In genomic region chr6:164303092-164304007, GRCh38 we compare ENCODE assay signal across 19 cellular contexts.
A peak's percentile ranks its signal among the peaks of the same experiment; 100 is the strongest.
DNase-seq lines count a peak whose midpoint lies in the region; ATAC-seq, FAIRE-seq and TF ChIP-seq lines count a peak whose summit lies in the region.
"Had no signal": no experiment of that assay in that cellular context is flagged by ENCODE, and none has a peak within 500 bp of the region (broad histone marks: within the 10 kb centered on the region; RNA-seq: fewer than 3 reads in every experiment).

No MANE protein-coding gene starts in this region.

- BruUV-seq in GM12878 (replicated peaks; lab: Mats Ljungman, UMichigan) = no TSS peak

- H3K27me3 ChIP-seq in GM12878 (replicated peaks in 1 of 2; ENCODE audit: control insufficient read depth in 2 of 2, insufficient read depth in 2 of 2, low read length in 1 of 2) = no peaks in the 10 kb centered on the region
- H3K27me3 ChIP-seq in heart right ventricle = no peaks in the 10 kb centered on the region
- H3K27me3 ChIP-seq: esophagus muscularis mucosa had no signal

- H3K79me2 ChIP-seq in GM12878 (ENCODE audit: control insufficient read depth, insufficient read depth, low read length) = no peaks in the 10 kb centered on the region
- H3K79me2 ChIP-seq: parathyroid adenoma had no signal

- no peaks in the 10 kb centered on the region for H4K20me1 ChIP-seq in GM12878 (ENCODE audit: control insufficient read depth, insufficient read depth)

- H3K4me2 ChIP-seq in GM12878 (ENCODE audit: control insufficient read depth, insufficient read depth) = no peak overlapping the region

- H3K36me3 ChIP-seq in GM12878 (ENCODE audit: control insufficient read depth in 2 of 2, insufficient read depth in 2 of 2, low read length in 1 of 2) (no peaks in the 10 kb centered on the region), heart right ventricle (no peaks in the 10 kb centered on the region)
- H3K36me3 ChIP-seq: esophagus muscularis mucosa had no signal

- intact Hi-C loops in GM12878 (cut with micrococcal nuclease; ENCODE audit: unreplicated experiment) = no loop called here
- intact Hi-C loops in heart right ventricle (cut with DNase I) = no loop called here

- no peak for TF ChIP-seq CTCF in GM12878 (IDR thresholded peaks at IDR 0.05 in 2 of 3, conservative IDR thresholded peaks at IDR 0.05 in 1 of 3; ENCODE audit: control insufficient read depth in 2 of 3, extremely low read depth in 1 of 3, insufficient read depth in 1 of 3, low read depth in 3 of 3, low read length in 3 of 3)
- no peak for TF ChIP-seq CTCF in heart right ventricle (IDR thresholded peaks at IDR 0.05)

- H3K9ac ChIP-seq in GM12878 (ENCODE audit: control insufficient read depth, insufficient read depth, low read length) = no peak overlapping the region
- H3K9ac ChIP-seq: parathyroid adenoma had no signal

- H3K4me1 ChIP-seq in GM12878 (ENCODE audit: control insufficient read depth, insufficient read depth, low read length) (no peaks in the 10 kb centered on the region), heart right ventricle (peaks cover 0 to 19% (median 0%) of the 10 kb centered on the region in 9 donors)
- H3K4me1 ChIP-seq: parathyroid adenoma had no signal

- DNase-seq in GM12878 (ENCODE audit: low read depth, low spot score) (no peak), heart right ventricle (peak; percentile 40 to 74), renal cortical epithelial cell (ENCODE audit: low read depth) (peak; percentile 4), CD1c-positive myeloid dendritic cell (ENCODE audit: extremely low spot score) (no peak), HEK293T (ENCODE audit: extremely low spot score) (no peak)
- DNase-seq: activated naive CD8-positive, alpha-beta T cell treated with anti-CD3 and anti-CD28 coated beads for 36 hours; AML-193; DMS53; midbrain; stimulated activated CD8-positive, alpha-beta memory T cell treated with anti-CD3 and anti-CD28 coated beads, Interleukin-4, amount 100 ng/mL, for 48 hours; trophoblast cell had no signal

- ATAC-seq in HG02852 (IDR thresholded peaks at IDR 0.05; ENCODE audit: unreplicated experiment) = peak; percentile 52
- ATAC-seq in GM12878 = peak; percentile 52
- peak; percentile 85 to 94 (median 91) for ATAC-seq in heart right ventricle
- no peak for ATAC-seq in HG03139 (IDR thresholded peaks at IDR 0.05; ENCODE audit: unreplicated experiment)
- no peak for ATAC-seq in GM21723 (IDR thresholded peaks at IDR 0.05; ENCODE audit: unreplicated experiment)
- ATAC-seq: activated CD4-positive, CD25-positive, alpha-beta regulatory T cell treated with anti-CD3 and anti-CD28 coated beads, Interleukin-2, amount 50 U/mL, for 24 hours; HepG2 had no signal

- POLR2A ChIA-PET in GM12878 (lab: Charles Lee) = no interaction called here
- POLR2A ChIA-PET in HEK293T (lab: Yijun Ruan, JAX) = no interaction called here

- RAD21 ChIA-PET in GM12878 (lab: Charles Lee; ENCODE audit: unreplicated experiment) = no interaction called here

- in situ Hi-C loops in GM12878 (cut with MboI) = no loop called here

- no peak for TF ChIP-seq EP300 in GM12878 (IDR thresholded peaks at IDR 0.05; ENCODE audit: borderline replicate concordance in 1 of 2, control insufficient read depth in 1 of 2, low read depth in 2 of 2, low read length in 2 of 2)

- no peak for TF ChIP-seq POLR2A in GM12878 (IDR thresholded peaks at IDR 0.05; ENCODE audit: low read depth, low read length)

- CTCF ChIA-PET in GM12878 (lab: Yijun Ruan, JAX) (no interaction called here), HEK293T (lab: Yijun Ruan, JAX) (no interaction called here)

- H3K27ac ChIP-seq in GM12878 (ENCODE audit: control insufficient read depth, insufficient read depth) (no peak overlapping the region), heart right ventricle (peak overlapping the region in 7 of 10 donors; percentile 12 to 64 (median 51))
- H3K27ac ChIP-seq: esophagus muscularis mucosa, parathyroid adenoma had no signal

- no peak overlapping the region for H2AFZ ChIP-seq in GM12878 (ENCODE audit: control insufficient read depth, low read depth, low read length)
- H2AFZ ChIP-seq: parathyroid adenoma had no signal

- H3K9me3 ChIP-seq in GM12878 (replicated peaks; ENCODE audit: control insufficient read depth, insufficient read depth, low read length) (no peaks in the 10 kb centered on the region), heart right ventricle (no peaks in the 10 kb centered on the region)

- TF ChIP-seq RAD21 in GM12878 (IDR thresholded peaks at IDR 0.05; ENCODE audit: insufficient read depth, low read depth, low read length) = no peak

- H3K4me3 ChIP-seq in GM12878 = no peak overlapping the region
- no peak overlapping the region for H3K4me3 ChIP-seq in heart right ventricle
- H3K4me3 ChIP-seq: coronary artery, esophagus muscularis mucosa had no signal

- no peak for FAIRE-seq in GM12878 (lab: Jason Lieb, UNC)
- FAIRE-seq: HepG2 had no signal

- WGBS in GM12878 (ENCODE audit: insufficient coverage, insufficient replicate concordance, low lambda C conversion rate, missing lambda C conversion rate) = 19% methylated on average over 7 of the region's 7 CpGs
- WGBS in heart right ventricle, 2 donors = 49 to 61% methylated on average over 7 of the region's 7 CpGs

- SMC1A ChIA-PET in GM12878 (lab: Charles Lee; ENCODE audit: uncharacterized antibody, unreplicated experiment) = no interaction called here

TF ChIP-seq in GM12878, 131 proteins besides CTCF, POLR2A, EP300 and RAD21:
- TF ChIP-seq, protein P1, sequence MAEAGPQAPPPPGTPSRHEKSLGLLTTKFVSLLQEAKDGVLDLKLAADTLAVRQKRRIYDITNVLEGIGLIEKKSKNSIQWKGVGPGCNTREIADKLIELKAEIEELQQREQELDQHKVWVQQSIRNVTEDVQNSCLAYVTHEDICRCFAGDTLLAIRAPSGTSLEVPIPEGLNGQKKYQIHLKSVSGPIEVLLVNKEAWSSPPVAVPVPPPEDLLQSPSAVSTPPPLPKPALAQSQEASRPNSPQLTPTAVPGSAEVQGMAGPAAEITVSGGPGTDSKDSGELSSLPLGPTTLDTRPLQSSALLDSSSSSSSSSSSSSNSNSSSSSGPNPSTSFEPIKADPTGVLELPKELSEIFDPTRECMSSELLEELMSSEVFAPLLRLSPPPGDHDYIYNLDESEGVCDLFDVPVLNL (IDR thresholded peaks at IDR 0.05; ENCODE audit: low read depth, low read length) = no peak
- TF ChIP-seq IKZF1 (conservative IDR thresholded peaks at IDR 0.05) = peak; percentile 23
TF ChIP-seq in GM12878: peak in this region for 1.

TF ChIP-seq in HEK293T, 16 proteins besides CTCF, POLR2A, EP300 and RAD21:
- TF ChIP-seq ELF4 (IDR thresholded peaks at IDR 0.05) = no peak

Comparison
In these comparisons a context has a peak if more than half of its experiments do, and no peak if none do; other contexts are left out.
1. ATAC-seq: peak in HG02852 (single experiment), GM12878 (single experiment) and heart right ventricle (8 of 8); none in HG03139 (single experiment) and GM21723 (single experiment).
2. DNase-seq: peak in heart right ventricle (2 of 2) and renal cortical epithelial cell (single experiment); none in GM12878 (single experiment), CD1c-positive myeloid dendritic cell (single experiment) and HEK293T (single experiment).